Comparison of ENCODE assay signal across 2 cellular contexts in the genomic region with DNA sequence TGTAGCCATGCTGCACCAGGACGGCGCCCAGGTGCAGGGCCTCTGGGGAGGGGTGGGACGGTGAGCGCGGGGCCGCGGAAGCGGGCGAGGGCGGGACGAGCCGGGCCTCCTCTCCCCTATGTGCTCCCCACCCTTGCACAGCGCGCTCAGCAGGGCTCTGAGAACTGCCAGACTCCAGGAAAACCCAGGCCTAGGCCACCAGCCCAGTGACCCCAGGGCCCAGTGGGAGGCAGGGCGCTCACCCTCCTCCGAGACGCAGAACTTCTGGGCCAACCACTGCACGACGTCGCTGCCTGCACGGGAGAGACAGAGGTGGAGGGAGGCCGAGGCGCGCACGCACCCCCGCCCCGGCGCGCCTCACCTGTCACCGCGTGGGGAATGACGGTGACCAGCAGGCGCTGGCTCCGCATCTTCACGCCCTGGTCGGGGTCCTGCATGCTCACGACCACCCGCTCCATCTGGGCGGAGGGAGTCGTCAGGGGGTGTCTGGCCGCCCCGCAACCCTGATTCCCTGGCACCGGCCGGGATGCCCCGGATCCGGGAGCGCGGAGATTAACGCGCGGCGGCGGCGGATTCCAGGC.
TF ChIP-seq lines count a peak whose summit lies in the region.

No MANE protein-coding gene starts in this region.

TF ChIP-seq in SK-N-SH, 30 proteins besides CTCF, POLR2A, EP300 and RAD21 (continued from another document):
- no peak for TF ChIP-seq REST (IDR thresholded peaks at IDR 0.05; ENCODE audit: low read depth, low read length)
- no peak for TF ChIP-seq FOXJ3 (CRISPR knock-in tag; IDR thresholded peaks at IDR 0.05)
- no peak for TF ChIP-seq TCF12 (IDR thresholded peaks at IDR 0.05)
- TF ChIP-seq RXRA (IDR thresholded peaks at IDR 0.05; ENCODE audit: borderline replicate concordance, low read depth): no peak
- TF ChIP-seq FOSL2 (IDR thresholded peaks at IDR 0.05; ENCODE audit: borderline replicate concordance, low read depth): no peak
- TF ChIP-seq RFX5 (IDR thresholded peaks at IDR 0.05; ENCODE audit: low read length): no peak
- TF ChIP-seq FOXM1 (IDR thresholded peaks at IDR 0.05; ENCODE audit: low read depth): no peak
- TF ChIP-seq ZBTB33 (IDR thresholded peaks at IDR 0.05; ENCODE audit: borderline replicate concordance, low read depth): no peak
- TF ChIP-seq POLR2AphosphoS5 (IDR thresholded peaks at IDR 0.05; ENCODE audit: low read depth, low read length): no peak
- TF ChIP-seq EZH2phosphoT487 (IDR thresholded peaks at IDR 0.05; ENCODE audit: borderline replicate concordance, low read depth): no peak
- TF ChIP-seq CHD2 (IDR thresholded peaks at IDR 0.05; ENCODE audit: low read length, partially characterized antibody): no peak
- TF ChIP-seq, protein P1, sequence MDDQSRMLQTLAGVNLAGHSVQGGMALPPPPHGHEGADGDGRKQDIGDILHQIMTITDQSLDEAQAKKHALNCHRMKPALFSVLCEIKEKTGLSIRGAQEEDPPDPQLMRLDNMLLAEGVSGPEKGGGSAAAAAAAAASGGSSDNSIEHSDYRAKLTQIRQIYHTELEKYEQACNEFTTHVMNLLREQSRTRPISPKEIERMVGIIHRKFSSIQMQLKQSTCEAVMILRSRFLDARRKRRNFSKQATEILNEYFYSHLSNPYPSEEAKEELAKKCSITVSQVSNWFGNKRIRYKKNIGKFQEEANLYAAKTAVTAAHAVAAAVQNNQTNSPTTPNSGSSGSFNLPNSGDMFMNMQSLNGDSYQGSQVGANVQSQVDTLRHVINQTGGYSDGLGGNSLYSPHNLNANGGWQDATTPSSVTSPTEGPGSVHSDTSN (IDR thresholded peaks at IDR 0.05): no peak
- TF ChIP-seq ELF1 (IDR thresholded peaks at IDR 0.05): no peak
- TF ChIP-seq, protein P2, sequence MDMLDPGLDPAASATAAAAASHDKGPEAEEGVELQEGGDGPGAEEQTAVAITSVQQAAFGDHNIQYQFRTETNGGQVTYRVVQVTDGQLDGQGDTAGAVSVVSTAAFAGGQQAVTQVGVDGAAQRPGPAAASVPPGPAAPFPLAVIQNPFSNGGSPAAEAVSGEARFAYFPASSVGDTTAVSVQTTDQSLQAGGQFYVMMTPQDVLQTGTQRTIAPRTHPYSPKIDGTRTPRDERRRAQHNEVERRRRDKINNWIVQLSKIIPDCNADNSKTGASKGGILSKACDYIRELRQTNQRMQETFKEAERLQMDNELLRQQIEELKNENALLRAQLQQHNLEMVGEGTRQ (IDR thresholded peaks at IDR 0.05; ENCODE audit: borderline replicate concordance, low read depth, low read length): no peak
- no peak for TF ChIP-seq NRF1 (IDR thresholded peaks at IDR 0.05; ENCODE audit: low read depth, low read length)
- TF ChIP-seq MEF2A (IDR thresholded peaks at IDR 0.05; ENCODE audit: borderline replicate concordance, low read depth): no peak

TF ChIP-seq in SK-N-SH treated with all-trans-retinoic acid at 6 μM for 48 hours, 23 proteins besides CTCF, POLR2A, EP300 and RAD21 (continued from another document):
- TF ChIP-seq, protein P3, sequence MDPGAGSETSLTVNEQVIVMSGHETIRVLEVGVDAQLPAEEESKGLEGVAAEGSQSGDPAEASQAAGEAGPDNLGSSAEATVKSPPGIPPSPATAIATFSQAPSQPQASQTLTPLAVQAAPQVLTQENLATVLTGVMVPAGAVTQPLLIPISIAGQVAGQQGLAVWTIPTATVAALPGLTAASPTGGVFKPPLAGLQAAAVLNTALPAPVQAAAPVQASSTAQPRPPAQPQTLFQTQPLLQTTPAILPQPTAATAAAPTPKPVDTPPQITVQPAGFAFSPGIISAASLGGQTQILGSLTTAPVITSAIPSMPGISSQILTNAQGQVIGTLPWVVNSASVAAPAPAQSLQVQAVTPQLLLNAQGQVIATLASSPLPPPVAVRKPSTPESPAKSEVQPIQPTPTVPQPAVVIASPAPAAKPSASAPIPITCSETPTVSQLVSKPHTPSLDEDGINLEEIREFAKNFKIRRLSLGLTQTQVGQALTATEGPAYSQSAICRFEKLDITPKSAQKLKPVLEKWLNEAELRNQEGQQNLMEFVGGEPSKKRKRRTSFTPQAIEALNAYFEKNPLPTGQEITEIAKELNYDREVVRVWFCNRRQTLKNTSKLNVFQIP (CRISPR knock-in tag; IDR thresholded peaks at IDR 0.05; ENCODE audit: borderline replicate concordance, low read depth): no peak
